In the genomic region with DNA sequence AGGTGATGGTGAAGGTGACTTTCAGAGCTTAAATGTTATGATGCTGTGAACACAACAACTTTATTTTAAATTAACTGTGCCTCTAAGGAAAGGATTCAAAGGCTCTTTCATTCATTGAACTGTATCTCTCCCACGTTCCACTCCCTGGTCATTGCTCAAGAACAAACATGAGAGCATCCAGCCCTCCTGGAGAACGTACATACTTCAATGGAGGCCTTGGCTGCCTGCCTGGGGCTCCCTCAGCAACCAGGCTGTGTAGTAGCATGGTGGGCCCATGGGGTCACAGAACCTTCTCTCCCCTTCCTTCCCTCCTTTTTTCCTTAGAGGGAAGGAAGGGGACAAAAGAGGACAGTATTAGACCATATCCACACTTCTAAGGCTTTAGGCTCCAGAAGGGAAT, we compare ENCODE assay signal across 19 cellular contexts.
A peak's percentile ranks its signal among the peaks of the same experiment; 100 is the strongest.
DNase-seq lines count a peak whose midpoint lies in the region; ATAC-seq and TF ChIP-seq lines count a peak whose summit lies in the region.
"Had no signal": no experiment of that assay in that cellular context is flagged by ENCODE, and none has a peak within 500 bp of the region (broad histone marks: within the 10 kb centered on the region; RNA-seq: fewer than 3 reads in every experiment).

No MANE protein-coding gene starts in this region.

- no peak overlapping the region for H4K8ac ChIP-seq in mesenchymal stem cell (ENCODE audit: low read length)

- ATAC-seq in omental fat pad (ENCODE audit: low FRiP score): peak; percentile 56
- ATAC-seq: SK-N-SH treated with all-trans-retinoic acid at 6 μM for 48 hours had no signal

- 64% methylated on average over 2 of the region's 2 CpGs for WGBS in mesenchymal stem cell

- no peak overlapping the region for H3K4ac ChIP-seq in mesenchymal stem cell (ENCODE audit: low read depth in 1 of 2, low read length in 2 of 2)

- no peak overlapping the region for H3K14ac ChIP-seq in mesenchymal stem cell (ENCODE audit: low read length in 2 of 2)

- H3K4me2 ChIP-seq in BLaER1 (peak overlapping the region; percentile 79), mesenchymal stem cell (ENCODE audit: low read length, poor library complexity, severe bottlenecking) (no peak overlapping the region)

- no peaks in the 10 kb centered on the region for H3K79me1 ChIP-seq in mesenchymal stem cell (replicated peaks; ENCODE audit: low read length, poor library complexity, severe bottlenecking)

- H3K4me3 ChIP-seq in BLaER1 (no peak overlapping the region), HEK293 (ENCODE audit: low read depth, low read length) (no peak overlapping the region), cardiac fibroblast (replicated peaks in 1 of 2; ENCODE audit: low read depth in 2 of 2, low read length in 2 of 2) (no peak overlapping the region), mesenchymal stem cell (ENCODE audit: insufficient read depth in 1 of 2, low read depth in 1 of 2, low read length in 2 of 2) (no peak overlapping the region)

- no peak overlapping the region for H2BK120ac ChIP-seq in mesenchymal stem cell (ENCODE audit: low read depth, low read length)

- peak; percentile 37 to 59 for DNase-seq in cardiac fibroblast (ENCODE audit: low read depth in 2 of 2)
- no peak for DNase-seq in omental fat pad (ENCODE audit: low spot score)
- no peak for DNase-seq in amniotic stem cell (lab: John Stamatoyannopoulos, UW)
- no peak for DNase-seq in effector CD8-positive, alpha-beta T cell (lab: John Stamatoyannopoulos, UW)
- DNase-seq in mesenchymal stem cell: no peak
- DNase-seq: Calu3; CD4-positive, alpha-beta memory T cell; DMS53; HFFc6; KBM-7; NCI-H1048; NCI-H1436 treated with DMSO at 0.1 percent for 48 hours; NCI-H2107; NCI-H2227 treated with DMSO at 0.1 percent for 48 hours; NCI-H524 treated with DMSO at 0.1 percent for 48 hours; SHP77 had no signal

- H3K23ac ChIP-seq in mesenchymal stem cell (ENCODE audit: low read length in 2 of 2): no peak overlapping the region

- H2BK15ac ChIP-seq in mesenchymal stem cell (ENCODE audit: low read depth, poor library complexity, severe bottlenecking): no peak overlapping the region

- no peak for TF ChIP-seq CTCF in HEK293 (tag by site-specific recombination; IDR thresholded peaks at IDR 0.05)
- no peak for TF ChIP-seq CTCF in cardiac fibroblast (IDR thresholded peaks at IDR 0.05; ENCODE audit: low read depth, low read length)
- TF ChIP-seq CTCF in omental fat pad (IDR thresholded peaks at IDR 0.05): no peak

- H4K20me1 ChIP-seq in BLaER1: no peaks in the 10 kb centered on the region

- H3K27ac ChIP-seq in BLaER1: peak overlapping the region; percentile 52; the same call in 1 of the 2 replicates
- no peak overlapping the region for H3K27ac ChIP-seq in HEK293 (ENCODE audit: extremely low read depth, low read depth, low read length)
- no peak overlapping the region for H3K27ac ChIP-seq in mesenchymal stem cell (ENCODE audit: low read length, poor library complexity, severe bottlenecking)

- POLR2A ChIA-PET in HEK293 (lab: Yijun Ruan, JAX): interaction anchor here (0.8 kb wide), 1 partner anchor 143 kb away, joined by 3 read pairs; no protein-coding TSS in a partner anchor

- H3K4me1 ChIP-seq in BLaER1 (peaks cover 100% of the 10 kb centered on the region), HEK293 (ENCODE audit: control insufficient read depth, insufficient read depth, low read length) (no peaks in the 10 kb centered on the region), mesenchymal stem cell (ENCODE audit: control insufficient read depth, insufficient read depth, low read depth, low read length) (peaks cover 3% of the 10 kb centered on the region)

- H3K27me3 ChIP-seq in BLaER1: no peaks in the 10 kb centered on the region
- H3K27me3 ChIP-seq in mesenchymal stem cell (ENCODE audit: control insufficient read depth in 1 of 2, insufficient read depth in 1 of 2, low read length in 2 of 2): peaks cover 0 to 16% of the 10 kb centered on the region in 2 experiments

- H3K18ac ChIP-seq in mesenchymal stem cell (ENCODE audit: low read depth in 1 of 2, low read length in 2 of 2): no peak overlapping the region

- no peak overlapping the region for H3K9ac ChIP-seq in BLaER1
- H3K9ac ChIP-seq in mesenchymal stem cell (ENCODE audit: low read length): no peak overlapping the region

- H2AFZ ChIP-seq in mesenchymal stem cell (ENCODE audit: low read depth, low read length): no peak overlapping the region

- no peak overlapping the region for H4K91ac ChIP-seq in mesenchymal stem cell (ENCODE audit: low read length)

- H2AK5ac ChIP-seq in mesenchymal stem cell (ENCODE audit: low read length, severe bottlenecking): no peak overlapping the region

- H3K36me3 ChIP-seq in BLaER1: no peaks in the 10 kb centered on the region
- H3K36me3 ChIP-seq in HEK293 (ENCODE audit: control insufficient read depth in 2 of 2, insufficient read depth in 1 of 2, low read length in 2 of 2): no peaks in the 10 kb centered on the region
- no peaks in the 10 kb centered on the region for H3K36me3 ChIP-seq in mesenchymal stem cell (ENCODE audit: control insufficient read depth in 1 of 2, insufficient read depth in 2 of 2, low read depth in 1 of 2, low read length in 2 of 2)

- CTCF ChIA-PET in HEK293 (lab: Yijun Ruan, JAX): interaction anchor here (2.2 kb wide), 1 partner anchor 8 kb away, joined by 10 read pairs; no protein-coding TSS in a partner anchor

- no peak overlapping the region for H2BK12ac ChIP-seq in mesenchymal stem cell (ENCODE audit: low read length in 2 of 2)

- H3K9me3 ChIP-seq in BLaER1 (no peaks in the 10 kb centered on the region), HEK293 (ENCODE audit: control insufficient read depth, insufficient read depth, low read depth, low read length) (no peaks in the 10 kb centered on the region), mesenchymal stem cell (ENCODE audit: control insufficient read depth, low read length) (no peaks in the 10 kb centered on the region)

- H2BK5ac ChIP-seq in mesenchymal stem cell (ENCODE audit: low read depth, low read length, poor library complexity, severe bottlenecking): no peak overlapping the region

TF ChIP-seq in HEK293, 187 proteins besides CTCF, POLR2A, EP300 and RAD21:
- TF ChIP-seq, protein P1, sequence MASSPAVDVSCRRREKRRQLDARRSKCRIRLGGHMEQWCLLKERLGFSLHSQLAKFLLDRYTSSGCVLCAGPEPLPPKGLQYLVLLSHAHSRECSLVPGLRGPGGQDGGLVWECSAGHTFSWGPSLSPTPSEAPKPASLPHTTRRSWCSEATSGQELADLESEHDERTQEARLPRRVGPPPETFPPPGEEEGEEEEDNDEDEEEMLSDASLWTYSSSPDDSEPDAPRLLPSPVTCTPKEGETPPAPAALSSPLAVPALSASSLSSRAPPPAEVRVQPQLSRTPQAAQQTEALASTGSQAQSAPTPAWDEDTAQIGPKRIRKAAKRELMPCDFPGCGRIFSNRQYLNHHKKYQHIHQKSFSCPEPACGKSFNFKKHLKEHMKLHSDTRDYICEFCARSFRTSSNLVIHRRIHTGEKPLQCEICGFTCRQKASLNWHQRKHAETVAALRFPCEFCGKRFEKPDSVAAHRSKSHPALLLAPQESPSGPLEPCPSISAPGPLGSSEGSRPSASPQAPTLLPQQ (tag by site-specific recombination; IDR thresholded peaks at IDR 0.05): 0 out of 2 replicates have a peak, but pooled peaks have one; percentile 27
- no peak for TF ChIP-seq ZNF670 (tag by site-specific recombination; IDR thresholded peaks at IDR 0.05; ENCODE audit: low read depth)
- no peak for TF ChIP-seq ZNF24 (tag by site-specific recombination; IDR thresholded peaks at IDR 0.05)

Comparison
In these comparisons a context has a peak if more than half of its experiments do, and no peak if none do; other contexts are left out.
1. DNase-seq: peak in cardiac fibroblast (2 of 2); none in omental fat pad (single experiment), amniotic stem cell (single experiment), effector CD8-positive, alpha-beta T cell (single experiment) and mesenchymal stem cell (single experiment).